ENCODE assay signal across 9 cellular contexts in genomic region chr7:16619979-16620408, GRCh38. TPM values are rescaled to one million over a fixed set of nuclear protein-coding genes. Genes with fewer than 3 reads are reported as not detected.
DNase-seq lines count a peak whose midpoint lies in the region; ATAC-seq, FAIRE-seq and TF ChIP-seq lines count a peak whose summit lies in the region.
"Had no signal": no experiment of that assay in that cellular context is flagged by ENCODE, and none has a peak within 500 bp of the region (broad histone marks: within the 10 kb centered on the region; RNA-seq: fewer than 3 reads in every experiment).

No MANE protein-coding gene starts in this region.

- no peaks in the 10 kb centered on the region for H3K27me3 Mint-ChIP-seq in activated T-cell treated with anti-CD3 and anti-CD28 coated beads, Interleukin-2, amount 50 U/mL, for 24 hours

- intact Hi-C loops in psoas muscle (cut with DNase I), result no loop called here

- FAIRE-seq in urothelium cell line (lab: Jason Lieb, UNC), result no peak

- H3K4me3 Mint-ChIP-seq in activated T-cell treated with anti-CD3 and anti-CD28 coated beads, Interleukin-2, amount 50 U/mL, for 24 hours, result peak overlapping the region; percentile 2

- H3K27ac Mint-ChIP-seq in activated T-cell treated with anti-CD3 and anti-CD28 coated beads, Interleukin-2, amount 50 U/mL, for 24 hours, result peak overlapping the region; percentile 89

- no peaks in the 10 kb centered on the region for H3K9me3 Mint-ChIP-seq in activated T-cell treated with anti-CD3 and anti-CD28 coated beads, Interleukin-2, amount 50 U/mL, for 24 hours

- peaks cover 61% of the 10 kb centered on the region for H3K36me3 Mint-ChIP-seq in activated T-cell treated with anti-CD3 and anti-CD28 coated beads, Interleukin-2, amount 50 U/mL, for 24 hours (ENCODE audit: low read depth)

- 61 to 80% (median 64%) methylated on average over 2 of the region's 2 CpGs for WGBS in psoas muscle, 3 donors

- H3K27ac ChIP-seq in psoas muscle, result peak overlapping the region; percentile 72

- DNase-seq in activated T-cell treated with anti-CD3 and anti-CD28 coated beads, Interleukin-2, amount 50 U/mL, for 24 hours, result no peak
- no peak for DNase-seq in activated T-cell treated with anti-CD3 and anti-CD28 coated beads, Interleukin-2, amount 50 U/mL, for 1 hour
- DNase-seq in NCI-H69 (lab: John Stamatoyannopoulos, UW), result peak; percentile 19
- DNase-seq in psoas muscle, result no peak
- DNase-seq in HuH-7.5 (ENCODE audit: low spot score), result no peak
- DNase-seq in NCI-H446 treated with DMSO at 0.1 percent for 48 hours (lab: John Stamatoyannopoulos, UW), result no peak
- no peak for DNase-seq in urothelium cell line (ENCODE audit: low spot score)
- DNase-seq: amniotic stem cell had no signal

- H3K27me3 ChIP-seq in psoas muscle (ENCODE audit: insufficient read depth in 3 of 3, low read length in 2 of 3), result no peaks in the 10 kb centered on the region

- peaks cover 18% of the 10 kb centered on the region for H3K4me1 Mint-ChIP-seq in activated T-cell treated with anti-CD3 and anti-CD28 coated beads, Interleukin-2, amount 50 U/mL, for 24 hours (ENCODE audit: low read depth)

- ATAC-seq in HG02610 (IDR thresholded peaks at IDR 0.05; ENCODE audit: unreplicated experiment) (peak; percentile 90), psoas muscle (peak; percentile 96 to 98 (median 97))

- peaks cover 0 to 51% of the 10 kb centered on the region in 2 donors for H3K36me3 ChIP-seq in psoas muscle (ENCODE audit: insufficient read depth in 1 of 2, low read depth in 1 of 2)

- TF ChIP-seq CTCF in psoas muscle (IDR thresholded peaks at IDR 0.05), result no peak

- H3K4me1 ChIP-seq in psoas muscle, result peaks cover 5% of the 10 kb centered on the region

- no peaks in the 10 kb centered on the region for H3K9me3 ChIP-seq in psoas muscle

- H3K4me3 ChIP-seq in psoas muscle, result peak overlapping the region; percentile 19

RNA-seq across cellular contexts. Expression of gene ANKMY2, which starts 25.6 kb away (rescaled TPM):
- total RNA-seq in psoas muscle, result 10 to 100 TPM in 3 of 4 donors, 1 to 10 TPM in 1; 7.7 to 16.2 (median 11.3) TPM
- polyA plus RNA-seq in psoas muscle, result 1 to 10 TPM; 4.5 to 9.9 (median 5.9) TPM

RNA-seq across cellular contexts. Expression of gene BZW2, which starts 26.0 kb away (rescaled TPM):
- 100 to 1,000 TPM; 133 to 163 (median 155) TPM for total RNA-seq in psoas muscle
- 100 to 1,000 TPM in 2 of 3 donors, 10 to 100 TPM in 1; 83.7 to 133 (median 101) TPM for polyA plus RNA-seq in psoas muscle
